ENCODE assay signal across 2 cellular contexts in the genomic region with DNA sequence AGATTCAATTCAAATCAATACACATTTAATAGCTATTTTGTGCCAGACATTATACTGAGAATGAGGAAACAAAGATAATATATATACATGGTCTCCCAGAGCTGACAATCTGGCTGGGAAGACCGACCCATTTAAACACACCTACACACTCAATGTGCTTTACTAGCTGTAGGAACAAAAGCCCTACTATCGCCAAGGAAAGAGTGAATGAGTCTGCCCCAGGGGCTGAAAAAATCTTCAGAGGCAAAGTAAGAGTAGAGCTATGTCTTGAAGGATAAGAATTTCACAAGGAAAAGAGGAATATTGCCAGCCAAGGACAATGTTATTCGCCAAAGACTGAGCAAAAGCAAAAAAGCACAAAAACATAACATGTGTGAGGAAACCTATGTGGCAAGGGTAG.
TF ChIP-seq lines count a peak whose summit lies in the region.

No MANE protein-coding gene starts in this region.

TF ChIP-seq in IMR-90, 13 proteins besides CTCF, POLR2A, EP300 and RAD21:
- TF ChIP-seq FOS (IDR thresholded peaks at IDR 0.05; ENCODE audit: low read depth, low read length) (no peak), RCOR1 (IDR thresholded peaks at IDR 0.05; ENCODE audit: insufficient replicate concordance, low read length) (no peak), MXI1 (IDR thresholded peaks at IDR 0.05; ENCODE audit: borderline replicate concordance, low read depth, low read length) (no peak), CEBPB (IDR thresholded peaks at IDR 0.05; ENCODE audit: low read depth, low read length) (no peak), RFX5 (IDR thresholded peaks at IDR 0.05; ENCODE audit: low read depth, low read length) (no peak), SMC3 (IDR thresholded peaks at IDR 0.05; ENCODE audit: low read depth, low read length) (no peak), NFE2L2 (IDR thresholded peaks at IDR 0.05; ENCODE audit: low read depth, low read length) (no peak), MAFK (IDR thresholded peaks at IDR 0.05; ENCODE audit: low read depth, low read length) (no peak), BHLHE40 (IDR thresholded peaks at IDR 0.05; ENCODE audit: low read depth, low read length) (no peak), CHD1 (IDR thresholded peaks at IDR 0.05; ENCODE audit: low read depth, low read length) (no peak), MAZ (IDR thresholded peaks at IDR 0.05; ENCODE audit: borderline replicate concordance, low read depth, low read length) (no peak)
- TF ChIP-seq, protein P1, sequence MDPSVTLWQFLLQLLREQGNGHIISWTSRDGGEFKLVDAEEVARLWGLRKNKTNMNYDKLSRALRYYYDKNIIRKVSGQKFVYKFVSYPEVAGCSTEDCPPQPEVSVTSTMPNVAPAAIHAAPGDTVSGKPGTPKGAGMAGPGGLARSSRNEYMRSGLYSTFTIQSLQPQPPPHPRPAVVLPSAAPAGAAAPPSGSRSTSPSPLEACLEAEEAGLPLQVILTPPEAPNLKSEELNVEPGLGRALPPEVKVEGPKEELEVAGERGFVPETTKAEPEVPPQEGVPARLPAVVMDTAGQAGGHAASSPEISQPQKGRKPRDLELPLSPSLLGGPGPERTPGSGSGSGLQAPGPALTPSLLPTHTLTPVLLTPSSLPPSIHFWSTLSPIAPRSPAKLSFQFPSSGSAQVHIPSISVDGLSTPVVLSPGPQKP (IDR thresholded peaks at IDR 0.05; ENCODE audit: borderline replicate concordance, low read depth, low read length), result no peak
- TF ChIP-seq, protein P2, sequence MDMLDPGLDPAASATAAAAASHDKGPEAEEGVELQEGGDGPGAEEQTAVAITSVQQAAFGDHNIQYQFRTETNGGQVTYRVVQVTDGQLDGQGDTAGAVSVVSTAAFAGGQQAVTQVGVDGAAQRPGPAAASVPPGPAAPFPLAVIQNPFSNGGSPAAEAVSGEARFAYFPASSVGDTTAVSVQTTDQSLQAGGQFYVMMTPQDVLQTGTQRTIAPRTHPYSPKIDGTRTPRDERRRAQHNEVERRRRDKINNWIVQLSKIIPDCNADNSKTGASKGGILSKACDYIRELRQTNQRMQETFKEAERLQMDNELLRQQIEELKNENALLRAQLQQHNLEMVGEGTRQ (IDR thresholded peaks at IDR 0.05; ENCODE audit: low read depth, low read length), result no peak

TF ChIP-seq in endothelial cell of umbilical vein, 7 proteins besides CTCF, POLR2A, EP300 and RAD21:
- TF ChIP-seq EZH2 (IDR thresholded peaks at IDR 0.05; ENCODE audit: borderline replicate concordance, low read depth, low read length, severe bottlenecking) (no peak), JUN (IDR thresholded peaks at IDR 0.05; ENCODE audit: borderline replicate concordance, insufficient read depth, insufficient read length, low read depth) (no peak), MYC (IDR thresholded peaks at IDR 0.05; ENCODE audit: low read depth, low read length) (no peak), GATA2 (IDR thresholded peaks at IDR 0.05; ENCODE audit: insufficient read depth, insufficient read length, low read depth, low read length) (no peak), POLR2AphosphoS5 (IDR thresholded peaks at IDR 0.05; ENCODE audit: insufficient read depth, low read depth, low read length) (no peak), FOS (IDR thresholded peaks at IDR 0.05; ENCODE audit: borderline replicate concordance, insufficient read depth, low read length) (no peak)
- TF ChIP-seq, protein P3, sequence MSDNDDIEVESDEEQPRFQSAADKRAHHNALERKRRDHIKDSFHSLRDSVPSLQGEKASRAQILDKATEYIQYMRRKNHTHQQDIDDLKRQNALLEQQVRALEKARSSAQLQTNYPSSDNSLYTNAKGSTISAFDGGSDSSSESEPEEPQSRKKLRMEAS (IDR thresholded peaks at IDR 0.05; ENCODE audit: insufficient read depth, insufficient read length), result no peak
TF ChIP-seq in endothelial cell of umbilical vein: peak in this region for 0.
